Comparison of ENCODE assay signal across 15 cellular contexts in the genomic region with DNA sequence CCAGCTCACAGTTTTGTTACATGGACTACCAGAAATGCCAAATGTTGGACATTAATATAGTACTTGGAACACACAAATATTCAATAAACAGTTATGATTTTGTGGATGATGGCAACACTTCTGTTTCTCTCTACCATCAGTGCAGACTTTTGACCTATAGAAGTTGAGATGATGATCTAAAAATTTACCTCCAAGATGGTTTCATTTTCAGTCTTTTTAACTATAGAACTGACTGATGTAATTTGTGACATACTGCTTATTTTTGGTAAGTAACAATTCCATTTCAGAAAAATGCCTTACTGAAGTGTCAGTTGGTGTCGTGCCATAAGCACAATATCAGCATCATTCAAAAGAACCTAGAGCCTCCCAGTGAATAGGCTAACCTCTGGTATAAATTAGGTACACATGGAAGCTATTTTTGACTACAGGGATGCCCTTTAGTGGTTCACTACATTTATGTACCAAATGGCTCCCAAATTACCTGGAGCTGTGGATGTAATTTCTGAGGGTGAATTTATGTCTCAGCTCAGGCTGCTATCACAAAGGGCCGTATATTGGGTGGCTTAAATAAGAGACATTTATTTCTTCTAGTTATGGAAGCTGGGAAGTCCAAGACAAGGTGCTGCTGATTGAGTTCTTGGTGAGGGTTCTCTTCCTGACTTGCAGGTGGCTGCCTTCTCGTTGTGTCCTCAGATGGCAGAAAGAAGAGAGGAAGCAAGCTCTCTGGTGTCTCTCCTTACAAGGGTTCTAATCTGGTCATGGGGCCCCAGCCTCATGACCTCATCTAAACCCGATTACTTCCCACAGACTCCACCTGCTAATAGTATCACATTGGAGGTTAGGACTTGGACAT.
DNase-seq lines count a peak whose midpoint lies in the region; ATAC-seq and TF ChIP-seq lines count a peak whose summit lies in the region.
"Had no signal": no experiment of that assay in that cellular context is flagged by ENCODE, and none has a peak within 500 bp of the region (broad histone marks: within the 10 kb centered on the region; RNA-seq: fewer than 3 reads in every experiment).

No MANE protein-coding gene starts in this region.

- ATAC-seq in GM18511 (IDR thresholded peaks at IDR 0.05; ENCODE audit: unreplicated experiment) (peak; percentile 31), GM21360 (IDR thresholded peaks at IDR 0.05; ENCODE audit: unreplicated experiment) (peak; percentile 37), HG03432 (IDR thresholded peaks at IDR 0.05; ENCODE audit: unreplicated experiment) (peak; percentile 23), GM21381 (IDR thresholded peaks at IDR 0.05; ENCODE audit: unreplicated experiment) (no peak)
- ATAC-seq: HepG2, PC-3, WTC11 had no signal

- TF ChIP-seq CTCF in GM20000 (IDR thresholded peaks at IDR 0.05; ENCODE audit: extremely low read depth, missing control alignments) = no peak

- DNase-seq in fibroblast of peridontal ligament (ENCODE audit: extremely low read depth) = peak; percentile 66
- no peak for DNase-seq in foreskin melanocyte
- DNase-seq in GM20000 (ENCODE audit: low spot score) = no peak
- DNase-seq: activated T-cell treated with anti-CD3 and anti-CD28 coated beads, Interleukin-2, amount 50 U/mL, for 24 hours; aorta; dermis blood vessel endothelial cell; mammary epithelial cell; NCI-H1092 treated with DMSO at 0.1 percent for 48 hours; PC-3 had no signal
